Comparison of ENCODE assay signal across 17 cellular contexts in genomic region chr2:120797421-120798289, GRCh38.
DNase-seq lines count a peak whose midpoint lies in the region; ATAC-seq, FAIRE-seq and TF ChIP-seq lines count a peak whose summit lies in the region.
"Had no signal": no experiment of that assay in that cellular context is flagged by ENCODE, and none has a peak within 500 bp of the region (broad histone marks: within the 10 kb centered on the region; RNA-seq: fewer than 3 reads in every experiment).

No MANE protein-coding gene starts in this region.

- 0 out of 2 replicates have a peak overlapping the region, but pooled peaks have one; percentile 17 for H2BK12ac ChIP-seq in H1 (ENCODE audit: low read depth, low read length)

- H3K23ac ChIP-seq in H1 (ENCODE audit: insufficient read length) = no peak overlapping the region

- H3K27ac Mint-ChIP-seq in neural progenitor cell = peak overlapping the region; percentile 86

- no peak for TF ChIP-seq POLR2A in H1 (IDR thresholded peaks at IDR 0.05; ENCODE audit: control extremely low read depth in 1 of 2, low read depth in 2 of 2, low read length in 2 of 2)

- H3K9ac ChIP-seq in H1 (replicated peaks in 1 of 4; ENCODE audit: extremely low read depth in 1 of 4, low read depth in 3 of 4, low read length in 3 of 4) (no peak overlapping the region), neural progenitor cell (no peak overlapping the region)

- H3K4me1 ChIP-seq in H1 (replicated peaks in 1 of 4; ENCODE audit: control insufficient read depth in 3 of 4, insufficient read depth in 4 of 4, low read length in 3 of 4) = peaks cover 12 to 49% (median 35%) of the 10 kb centered on the region in 4 experiments
- H3K4me1 ChIP-seq in neural progenitor cell = peaks cover 32% of the 10 kb centered on the region

- DNase-seq in DMS 273 treated with DMSO at 0.1 percent for 48 hours (lab: John Stamatoyannopoulos, UW) = peak; percentile 56
- DNase-seq in NCI-H446 (lab: John Stamatoyannopoulos, UW) = peak; percentile 68 to 90
- DNase-seq in H1 (ENCODE audit: low read depth in 1 of 2, low spot score in 2 of 2) = no peak
- DNase-seq in neural progenitor cell (ENCODE audit: low spot score) = peak; percentile 48
- no peak for DNase-seq in germinal center (ENCODE audit: low spot score)
- no peak for DNase-seq in NCI-H2081 treated with DMSO at 0.1 percent for 48 hours (lab: John Stamatoyannopoulos, UW)
- DNase-seq in left ventricle myocardium superior = no peak
- DNase-seq: activated CD4-positive, CD25-positive, alpha-beta regulatory T cell treated with anti-CD3 and anti-CD28 coated beads, Interleukin-2, amount 50 U/mL, for 72 hours; NCI-H1436; posterior cingulate gyrus; SHP77 treated with DMSO at 0.1 percent for 48 hours; T-helper 9 cell had no signal

- H4K20me1 ChIP-seq in H1 (replicated peaks in 1 of 2; ENCODE audit: control insufficient read depth in 1 of 2, insufficient read depth in 2 of 2, low read length in 2 of 2) = peaks cover 11 to 15% of the 10 kb centered on the region in 2 experiments
- H4K20me1 ChIP-seq in neural progenitor cell (ENCODE audit: low read depth) = peaks cover 95% of the 10 kb centered on the region

- WGBS in H1 (ENCODE audit: extremely low coverage in 1 of 2, insufficient coverage in 1 of 2, insufficient read length in 1 of 2, insufficient replicate concordance in 2 of 2, low coverage in 1 of 2, low lambda C conversion rate in 2 of 2, missing lambda C conversion rate in 1 of 2), 2 experiments = 75% methylated on average over 22 of the region's 24 CpGs; no CpG with 5 or more reads in 1 of the 2 experiments

- H3K56ac ChIP-seq in H1 (replicated peaks; ENCODE audit: insufficient read length, low read depth, low read length) = no peak overlapping the region

- H4K8ac ChIP-seq in H1 (ENCODE audit: extremely low read depth, insufficient read depth, low read length) = no peak overlapping the region; the same call in 1 of the 2 replicates

- no peak for TF ChIP-seq EP300 in H1 (IDR thresholded peaks at IDR 0.05; ENCODE audit: borderline replicate concordance in 1 of 2, low read depth in 2 of 2, low read length in 2 of 2)

- H2BK20ac ChIP-seq in H1 (ENCODE audit: low read length) = no peak overlapping the region

- H3K27ac ChIP-seq in H1 (ENCODE audit: low read depth, low read length) (no peak overlapping the region), neural progenitor cell (peak overlapping the region; percentile 37)

- H2BK5ac ChIP-seq in H1 (ENCODE audit: low read depth, low read length) = no peak overlapping the region

- no peak overlapping the region for H2BK120ac ChIP-seq in H1 (replicated peaks; ENCODE audit: low read depth, low read length)

- no peaks in the 10 kb centered on the region for H3K23me2 ChIP-seq in H1 (ENCODE audit: low read depth, low read length)

- POLR2A ChIA-PET in H1 (lab: Charles Lee; ENCODE audit: partially characterized antibody) = interaction anchor here (0.7 to 1.8 kb wide), 5 partner anchors 9 to 101 kb away, joined by 3 to 7 read pairs (median 4); no protein-coding TSS in a partner anchor

- no peaks in the 10 kb centered on the region for H3K36me3 ChIP-seq in H1 (ENCODE audit: control insufficient read depth in 2 of 4, insufficient read depth in 4 of 4, low read length in 3 of 4)
- H3K36me3 ChIP-seq in neural progenitor cell = no peaks in the 10 kb centered on the region
- H3K36me3 ChIP-seq: tibial nerve had no signal

- H3K4me2 ChIP-seq in H1 (ENCODE audit: insufficient read depth in 1 of 2, low read depth in 2 of 2, low read length in 2 of 2) = no peak overlapping the region; a peak in 1 of 4 replicates
- peak overlapping the region; percentile 45 for H3K4me2 ChIP-seq in neural progenitor cell

- ATAC-seq in left ventricle myocardium superior = no peak
- no peak for ATAC-seq in HG02884 (IDR thresholded peaks at IDR 0.05; ENCODE audit: unreplicated experiment)
- ATAC-seq: left lobe of liver had no signal

- peaks cover 23% of the 10 kb centered on the region for H3F3A ChIP-seq in neural progenitor cell (ENCODE audit: low read depth)

- no peak overlapping the region for H4K91ac ChIP-seq in H1 (replicated peaks; ENCODE audit: insufficient read length, low read length)

- no peak for FAIRE-seq in H1 (lab: Jason Lieb, UNC)
- FAIRE-seq: HTR-8/SVneo had no signal

- H3K36me3 Mint-ChIP-seq in neural progenitor cell = peaks cover 19% of the 10 kb centered on the region

- no peak overlapping the region for H2AK5ac ChIP-seq in H1 (ENCODE audit: low read depth, low read length)

- no peak overlapping the region for H2AFZ ChIP-seq in H1 (ENCODE audit: low read length)
- no peak overlapping the region for H2AFZ ChIP-seq in neural progenitor cell (replicated peaks)

- H3K27me3 ChIP-seq in H1 (replicated peaks in 1 of 4; ENCODE audit: control insufficient read depth in 3 of 4, extremely low read depth in 1 of 4, insufficient read depth in 3 of 4, low read length in 3 of 4) (no peaks in the 10 kb centered on the region), neural progenitor cell (no peaks in the 10 kb centered on the region)
- H3K27me3 ChIP-seq: tibial nerve had no signal

- TF ChIP-seq CTCF in H1 (IDR thresholded peaks at IDR 0.05; ENCODE audit: control extremely low read depth in 1 of 3, insufficient read depth in 1 of 3, low read depth in 1 of 3, low read length in 3 of 3) (no peak), neural progenitor cell (IDR thresholded peaks at IDR 0.05) (no peak)

- no peak overlapping the region for H3K4ac ChIP-seq in H1 (replicated peaks; ENCODE audit: insufficient read length, low read depth, low read length)

- H2BK15ac ChIP-seq in H1 (ENCODE audit: low read length) = peak overlapping the region; percentile 72; the same call in 1 of the 2 replicates

- CTCF ChIA-PET in H1 (lab: Charles Lee; ENCODE audit: partially characterized antibody) = interaction anchor here (1.1 to 1.7 kb wide), 3 partner anchors 9 to 99 kb away, joined by 3 to 4 read pairs (median 4); no protein-coding TSS in a partner anchor

- H3K27me3 Mint-ChIP-seq in neural progenitor cell (ENCODE audit: insufficient read depth, low read depth) = peaks cover 8% of the 10 kb centered on the region

- no peak overlapping the region for H4K5ac ChIP-seq in H1 (ENCODE audit: insufficient read length, low read depth, low read length)

- no peak overlapping the region for H3K4me3 Mint-ChIP-seq in neural progenitor cell
- H3K4me3 Mint-ChIP-seq: central memory CD8-positive, alpha-beta T cell had no signal

- H3K14ac ChIP-seq in H1 (ENCODE audit: insufficient read length) = no peak overlapping the region

- peaks cover 0 to 37% of the 10 kb centered on the region in 2 experiments; a peak in 2 of 4 replicates for H3K79me2 ChIP-seq in H1 (ENCODE audit: control insufficient read depth in 1 of 2, insufficient read depth in 2 of 2, low read length in 2 of 2)
- H3K79me2 ChIP-seq in neural progenitor cell (ENCODE audit: low read depth) = peaks cover 72% of the 10 kb centered on the region

- H3K4me1 Mint-ChIP-seq in neural progenitor cell = peaks cover 55% of the 10 kb centered on the region
- H3K4me1 Mint-ChIP-seq: central memory CD8-positive, alpha-beta T cell had no signal

- no peaks in the 10 kb centered on the region for H3K9me3 Mint-ChIP-seq in neural progenitor cell
- H3K9me3 Mint-ChIP-seq: central memory CD8-positive, alpha-beta T cell had no signal

- H3K9me3 ChIP-seq in H1 (ENCODE audit: insufficient read depth in 2 of 2, low read depth in 1 of 2, low read length in 1 of 2) = no peaks in the 10 kb centered on the region
- no peaks in the 10 kb centered on the region for H3K9me3 ChIP-seq in neural progenitor cell (ENCODE audit: low read depth)
- H3K9me3 ChIP-seq: tibial nerve had no signal

- no peak overlapping the region; the same call in 1 of the 2 replicates for H3K18ac ChIP-seq in H1 (ENCODE audit: extremely low read depth, low read length)

- TF ChIP-seq RAD21 in H1 (IDR thresholded peaks at IDR 0.05 in 1 of 2, conservative IDR thresholded peaks at IDR 0.05 in 1 of 2; ENCODE audit: low read depth in 2 of 2, low read length in 2 of 2) = no peak

- intact Hi-C loops in left ventricle myocardium superior (cut with micrococcal nuclease) = no loop called here

- H3K4me3 ChIP-seq in H1 (ENCODE audit: extremely low read depth in 1 of 4, insufficient read depth in 2 of 4, low read depth in 3 of 4, low read length in 4 of 4) = no peak overlapping the region
- no peak overlapping the region for H3K4me3 ChIP-seq in neural progenitor cell
- H3K4me3 ChIP-seq: tibial nerve had no signal

- H3K79me1 ChIP-seq in H1 (ENCODE audit: low read depth, low read length) = peaks cover 18% of the 10 kb centered on the region

TF ChIP-seq in H1, 55 proteins besides CTCF, POLR2A, EP300 and RAD21:
- TF ChIP-seq KDM5A (IDR thresholded peaks at IDR 0.05; ENCODE audit: low read length) = no peak
TF ChIP-seq in H1: peak in this region for 0.

Comparison
In these comparisons a context has a peak if more than half of its experiments do, and no peak if none do; other contexts are left out.
1. DNase-seq: peak in DMS 273 treated with DMSO at 0.1 percent for 48 hours (single experiment), NCI-H446 (2 of 2) and neural progenitor cell (single experiment); none in H1 (0 of 2), germinal center (single experiment), NCI-H2081 treated with DMSO at 0.1 percent for 48 hours (single experiment) and left ventricle myocardium superior (single experiment).